Comparison of ENCODE assay signal across 9 cellular contexts in genomic region chr3:98732239-98733054, GRCh38. TPM values are rescaled to one million over a fixed set of nuclear protein-coding genes. Genes with fewer than 3 reads are reported as not detected.
DNase-seq lines count a peak whose midpoint lies in the region; ATAC-seq, FAIRE-seq and TF ChIP-seq lines count a peak whose summit lies in the region.
"Had no signal": no experiment of that assay in that cellular context is flagged by ENCODE, and none has a peak within 500 bp of the region (broad histone marks: within the 10 kb centered on the region; RNA-seq: fewer than 3 reads in every experiment).

No MANE protein-coding gene starts in this region.

- FAIRE-seq in kidney (lab: Jason Lieb, UNC), result no peak

- peaks cover 56% of the 10 kb centered on the region for H3K79me2 ChIP-seq in smooth muscle cell (ENCODE audit: low read depth)

- H4K20me1 ChIP-seq in BLaER1 (no peaks in the 10 kb centered on the region), smooth muscle cell (ENCODE audit: low read depth) (peaks cover 3% of the 10 kb centered on the region)

- TF ChIP-seq CTCF in Peyer's patch (IDR thresholded peaks at IDR 0.05) (no peak), kidney (IDR thresholded peaks at IDR 0.05; ENCODE audit: borderline replicate concordance, extremely low read depth, insufficient read depth) (no peak), smooth muscle cell (IDR thresholded peaks at IDR 0.05; ENCODE audit: borderline replicate concordance, insufficient read depth, poor library complexity, severe bottlenecking) (no peak)

- H3K27ac ChIP-seq in BLaER1 (no peak overlapping the region), Peyer's patch (peak overlapping the region in 3 of 4 donors; percentile 37 to 52 (median 45)), kidney (ENCODE audit: low read depth in 2 of 2, low read length in 2 of 2) (peak overlapping the region; percentile 66 to 89), smooth muscle cell (ENCODE audit: low read depth) (peak overlapping the region; percentile 83)

- H3K9me3 ChIP-seq in BLaER1 (peaks cover 23% of the 10 kb centered on the region), Peyer's patch (no peaks in the 10 kb centered on the region), kidney (ENCODE audit: control insufficient read depth in 1 of 2, low read length in 2 of 2) (no peaks in the 10 kb centered on the region), smooth muscle cell (replicated peaks; ENCODE audit: low read depth) (no peaks in the 10 kb centered on the region)

- TF ChIP-seq POLR2A in Peyer's patch (IDR thresholded peaks at IDR 0.05), result no peak

- DNase-seq in Peyer's patch, result peak in 2 of 3 donors; percentile 50 to 54
- peak; percentile 63 for DNase-seq in cerebellum (ENCODE audit: low spot score)
- DNase-seq in kidney, result peak; percentile 84
- peak; percentile 48 for DNase-seq in smooth muscle cell (lab: John Stamatoyannopoulos, UW; ENCODE audit: unreplicated experiment)

- H3K27me3 ChIP-seq in BLaER1, result no peaks in the 10 kb centered on the region
- H3K27me3 ChIP-seq in Peyer's patch, result no peaks in the 10 kb centered on the region
- H3K27me3 ChIP-seq in smooth muscle cell (ENCODE audit: low read depth), result no peaks in the 10 kb centered on the region

- under 1% methylated on average over 78 of the region's 80 CpGs for WGBS in smooth muscle cell (ENCODE audit: low lambda C conversion rate)

- ATAC-seq in GM18861 (IDR thresholded peaks at IDR 0.05; ENCODE audit: unreplicated experiment) (peak; percentile 31), HG03135 (IDR thresholded peaks at IDR 0.05; ENCODE audit: unreplicated experiment) (peak; percentile 52), HG03342 (IDR thresholded peaks at IDR 0.05; ENCODE audit: unreplicated experiment) (no peak)

- intact Hi-C loops in kidney (cut with DNase I), result no loop called here

- H3K4me1 ChIP-seq in BLaER1, result 0 out of 2 replicates have a peak, but pooled peaks cover 3% of the 10 kb centered on the region
- peaks cover 0 to 15% (median 0%) of the 10 kb centered on the region in 4 donors for H3K4me1 ChIP-seq in Peyer's patch
- no peaks in the 10 kb centered on the region for H3K4me1 ChIP-seq in kidney (ENCODE audit: control insufficient read depth in 1 of 2, insufficient read depth in 1 of 2, low read depth in 1 of 2, low read length in 2 of 2)
- H3K4me1 ChIP-seq in smooth muscle cell (ENCODE audit: low read depth), result peaks cover 17% of the 10 kb centered on the region

- H3K36me3 ChIP-seq in BLaER1, result no peaks in the 10 kb centered on the region
- H3K36me3 ChIP-seq in Peyer's patch, result no peaks in the 10 kb centered on the region
- no peaks in the 10 kb centered on the region for H3K36me3 ChIP-seq in kidney (ENCODE audit: control insufficient read depth in 1 of 2, insufficient read depth in 2 of 2, low read length in 2 of 2)
- H3K36me3 ChIP-seq in smooth muscle cell (ENCODE audit: low read depth), result no peaks in the 10 kb centered on the region

- H3K4me3 ChIP-seq in BLaER1 (peak overlapping the region; percentile 28; the same call in 1 of the 2 replicates), Peyer's patch (peak overlapping the region; percentile 24 to 66 (median 52)), kidney (ENCODE audit: low read length in 2 of 2) (peak overlapping the region; percentile 89 to 95), smooth muscle cell (peak overlapping the region; percentile 88)

- H3K4me2 ChIP-seq in BLaER1, result no peak overlapping the region
- H3K4me2 ChIP-seq in smooth muscle cell, result peak overlapping the region; percentile 98

- H3F3A ChIP-seq in smooth muscle cell (ENCODE audit: low read depth), result peaks cover 9% of the 10 kb centered on the region

- H2AFZ ChIP-seq in smooth muscle cell (ENCODE audit: low read depth), result peak overlapping the region; percentile 67

- H3K9ac ChIP-seq in BLaER1 (no peak overlapping the region), kidney (ENCODE audit: low read length in 2 of 2) (peak overlapping the region; percentile 88 to 89), smooth muscle cell (ENCODE audit: low read depth) (peak overlapping the region; percentile 87)

RNA-seq across cellular contexts. Expression of gene ST3GAL6, which starts 30.7 kb away (rescaled TPM):
- 1 to 10 TPM; 1.6 to 6.6 (median 2.5) TPM for total RNA-seq in Peyer's patch
- total RNA-seq in cerebellum, result 19.8 TPM
- total RNA-seq in kidney, result 10.7 TPM
- polyA plus RNA-seq in kidney (ENCODE audit: insufficient read depth, low read depth, low replicate concordance), result 20.8 TPM
- 29.4 and 40.7 TPM in 2 replicates for total RNA-seq in smooth muscle cell
- polyA plus RNA-seq in smooth muscle cell, result 19.4 and 24.7 TPM in 2 replicates
- total RNA-seq: T-helper 1 cell treated with Interleukin-12 subunit alpha and Interleukin-12 subunit beta and Interleukin-4 antibody, amounts not matched to agents 30 ng/mL and 1 ng/mL, for 36 hours had no signal

Comparison
In these comparisons a context has a peak if more than half of its experiments do, and no peak if none do; other contexts are left out.
1. H3K4me3 ChIP-seq: peak in every context shown above with its lines; median percentile 92 in kidney; 88 in smooth muscle cell; 52 in Peyer's patch; 28 in BLaER1.